Comparison of ENCODE assay signal across 8 cellular contexts in the genomic region with DNA sequence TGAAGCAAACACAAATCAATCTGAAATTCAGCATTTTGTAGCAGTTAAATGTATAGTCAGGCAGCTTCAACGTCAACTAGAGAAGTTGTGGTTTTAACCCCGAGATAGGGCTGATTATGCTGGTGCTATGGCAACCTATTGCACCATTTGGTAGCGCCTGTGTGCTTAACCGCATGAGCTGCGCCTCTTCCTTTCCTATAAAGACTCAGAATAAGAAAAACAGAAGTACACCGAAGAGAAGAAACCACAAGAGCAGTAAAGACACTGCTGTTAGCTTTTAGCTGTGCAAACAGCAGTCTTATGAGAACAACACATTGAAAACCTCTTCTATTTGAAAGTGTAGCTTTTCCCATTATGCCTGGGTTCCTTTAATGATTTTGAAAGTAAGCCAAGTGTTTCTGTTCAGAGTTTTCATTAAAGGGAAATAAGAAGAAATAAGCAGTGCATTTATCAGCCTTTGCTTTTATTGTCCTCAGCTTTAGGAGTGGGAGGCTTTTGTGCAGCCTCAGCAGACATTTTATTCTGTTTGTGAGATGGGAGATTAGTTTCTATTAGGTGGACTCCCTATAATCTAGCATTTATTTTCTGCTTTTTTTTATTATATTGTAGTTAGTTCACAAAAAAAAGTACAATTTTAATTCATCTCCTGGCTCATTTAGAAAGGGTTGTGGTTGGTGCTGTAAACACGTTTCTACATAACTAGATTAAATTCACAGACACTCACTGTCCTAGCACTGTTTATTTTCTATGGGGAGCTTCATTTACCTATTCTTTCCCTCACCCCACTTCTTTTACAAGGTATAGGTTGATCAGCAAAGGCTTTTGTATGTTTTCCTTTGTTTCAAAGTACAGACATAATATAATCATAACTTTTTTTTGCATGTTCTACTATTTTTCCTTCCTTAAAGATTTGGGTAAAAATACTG. TPM values are rescaled to one million over a fixed set of nuclear protein-coding genes. Genes with fewer than 3 reads are reported as not detected.
DNase-seq lines count a peak whose midpoint lies in the region; ATAC-seq and TF ChIP-seq lines count a peak whose summit lies in the region.

No MANE protein-coding gene starts in this region.

- CTCF ChIA-PET in A673 (lab: Charles Lee) = no interaction called here

- H3K27me3 ChIP-seq in A673 (replicated peaks; ENCODE audit: insufficient read depth, low read depth, low read length, poor library complexity) (no peaks in the 10 kb centered on the region), muscle layer of duodenum (ENCODE audit: low read depth, low read length) (no peaks in the 10 kb centered on the region)

- H3K36me3 ChIP-seq in A673 (ENCODE audit: insufficient read depth, low read length, poor library complexity, severe bottlenecking) (no peaks in the 10 kb centered on the region), muscle layer of duodenum (ENCODE audit: control insufficient read depth in 1 of 2, insufficient read depth in 2 of 2, low read length in 2 of 2) (no peaks in the 10 kb centered on the region)

- ATAC-seq in GM18858 (IDR thresholded peaks at IDR 0.05; ENCODE audit: unreplicated experiment) = peak; percentile 97
- peak; percentile 98 for ATAC-seq in HG03045 (IDR thresholded peaks at IDR 0.05; ENCODE audit: unreplicated experiment)

- intact Hi-C loops in A673 (cut with micrococcal nuclease; ENCODE audit: unreplicated experiment) = loop anchor here (10.0 kb wide), 1 partner anchor 317 kb away; no protein-coding TSS in a partner anchor

- H3K27ac ChIP-seq in A673 (ENCODE audit: low read depth, low read length, poor library complexity, severe bottlenecking) (peak overlapping the region; percentile 73), muscle layer of duodenum (ENCODE audit: low read length) (peak overlapping the region; percentile 76)

- H3K9me3 ChIP-seq in A673 (ENCODE audit: low read depth, low read length, poor library complexity, severe bottlenecking) = no peaks in the 10 kb centered on the region
- no peaks in the 10 kb centered on the region for H3K9me3 ChIP-seq in muscle layer of duodenum (ENCODE audit: control insufficient read depth in 1 of 2, low read length in 2 of 2)

- DNase-seq in A673 (ENCODE audit: low spot score) (peak; percentile 91), NCI-H345 treated with DMSO at 0.1 percent for 48 hours (lab: John Stamatoyannopoulos, UW; ENCODE audit: unreplicated experiment) (peak; percentile 28)
- DNase-seq in activated CD4-positive, alpha-beta T cell treated with anti-CD3 and anti-CD28 coated beads for 4 hours = peak; percentile 73 to 80
- peak; percentile 77 for DNase-seq in effector CD4-positive, alpha-beta T cell
- DNase-seq in stimulated activated CD8-positive, alpha-beta memory T cell treated with anti-CD3 and anti-CD28 coated beads, Interleukin-7, amount 100 ng/mL, for 4 hours (ENCODE audit: low read depth in 2 of 2) = peak; percentile 72 to 80

- POLR2A ChIA-PET in A673 (lab: Charles Lee; ENCODE audit: low non-redundant PET) = no interaction called here

- BruUV-seq in A673 (replicated peaks; lab: Mats Ljungman, UMichigan) = no TSS peak

- H3K4me1 ChIP-seq in A673 (ENCODE audit: insufficient read depth, low read length, poor library complexity, severe bottlenecking) (peaks cover 22% of the 10 kb centered on the region), muscle layer of duodenum (ENCODE audit: control insufficient read depth in 1 of 2, insufficient read depth in 2 of 2, low read length in 2 of 2) (no peaks in the 10 kb centered on the region)

- TF ChIP-seq CTCF in A673 (conservative IDR thresholded peaks at IDR 0.05; ENCODE audit: low read depth, low read length) = no peak

- H3K4me3 ChIP-seq in A673 (ENCODE audit: low read depth, low read length, poor library complexity, severe bottlenecking) (peak overlapping the region; percentile 23), muscle layer of duodenum (ENCODE audit: low read depth in 1 of 2, low read length in 2 of 2) (no peak overlapping the region)

RNA-seq across cellular contexts. Expression of gene PTPRC, which starts 43.3 kb away (rescaled TPM):
- not detected in 2 replicates for total RNA-seq in A673 (2021)

Comparison
In these comparisons a context has a peak if more than half of its experiments do, and no peak if none do; other contexts are left out.
1. DNase-seq: peak in every context shown above with its lines; median percentile 91 in A673; 77 in effector CD4-positive, alpha-beta T cell; 76 in activated CD4-positive, alpha-beta T cell treated with anti-CD3 and anti-CD28 coated beads for 4 hours; 76 in stimulated activated CD8-positive, alpha-beta memory T cell treated with anti-CD3 and anti-CD28 coated beads, Interleukin-7, amount 100 ng/mL, for 4 hours; 28 in NCI-H345 treated with DMSO at 0.1 percent for 48 hours.